8 cellular contexts compared by ENCODE assay signal in genomic region chr13:48492123-48493075, GRCh38. TPM values are rescaled to one million over a fixed set of nuclear protein-coding genes. Genes with fewer than 3 reads are reported as not detected.
DNase-seq lines count a peak whose midpoint lies in the region; ATAC-seq and TF ChIP-seq lines count a peak whose summit lies in the region.

No MANE protein-coding gene starts in this region.

- no peaks in the 10 kb centered on the region for H3K27me3 ChIP-seq in PC-9 (ENCODE audit: insufficient read depth, low read depth)
- H3K27me3 ChIP-seq in neural progenitor cell = no peaks in the 10 kb centered on the region

- TF ChIP-seq CTCF in GM13976 (IDR thresholded peaks at IDR 0.05; ENCODE audit: borderline replicate concordance, control extremely low read depth, extremely low read depth, insufficient read depth, missing control alignments) = no peak
- no peak for TF ChIP-seq CTCF in PC-9 (conservative IDR thresholded peaks at IDR 0.05)
- TF ChIP-seq CTCF in neural progenitor cell (IDR thresholded peaks at IDR 0.05) = no peak

- in situ Hi-C loops in GM13976 (cut with MboI; ENCODE audit: low sequenced_read_pairs, unreplicated experiment) = loop anchor here (10.0 kb wide), 1 partner anchor 82 kb away; no protein-coding TSS in a partner anchor

- H3K79me2 ChIP-seq in PC-9 (ENCODE audit: low read depth) = no peaks in the 10 kb centered on the region
- H3K79me2 ChIP-seq in neural progenitor cell (ENCODE audit: low read depth) = no peaks in the 10 kb centered on the region

- DNase-seq in GM13976 (ENCODE audit: low spot score) = peak; percentile 49
- peak; percentile 96 for DNase-seq in NOMO-1 treated with DMSO at 0.1 percent for 48 hours (lab: John Stamatoyannopoulos, UW; ENCODE audit: unreplicated experiment)
- peak; percentile 91 for DNase-seq in cardiac septum (ENCODE audit: low spot score)
- peak; percentile 37 for DNase-seq in stimulated activated CD4-positive, alpha-beta T cell treated with anti-CD3 and anti-CD28 coated beads, Interleukin-12 subunit alpha, Interleukin-12 subunit beta, amount 100 ng/mL, for 4 hours
- DNase-seq in PC-9 = no peak
- no peak for DNase-seq in neural progenitor cell (ENCODE audit: low spot score)

- no peak overlapping the region for H2AFZ ChIP-seq in PC-9
- no peak overlapping the region for H2AFZ ChIP-seq in neural progenitor cell (replicated peaks)

- no peaks in the 10 kb centered on the region for H3K9me3 Mint-ChIP-seq in activated T-helper 17 cell treated with anti-CD3 and anti-CD28 coated beads, Interleukin-2, amount 50 U/mL, for 72 hours
- no peaks in the 10 kb centered on the region for H3K9me3 Mint-ChIP-seq in neural progenitor cell

- no peaks in the 10 kb centered on the region for H3K9me3 ChIP-seq in PC-9 (ENCODE audit: insufficient read depth, low read depth)
- no peaks in the 10 kb centered on the region for H3K9me3 ChIP-seq in neural progenitor cell (ENCODE audit: low read depth)

- POLR2A ChIA-PET in PC-9 (lab: Charles Lee; ENCODE audit: unreplicated experiment) = no interaction called here

- intact Hi-C loops in cardiac septum (cut with DNase I) = loop anchor here (5.0 kb wide), 1 partner anchor 80 kb away; the partner anchor contains the start of gene LPAR6
- intact Hi-C loops in PC-9 (cut with micrococcal nuclease; ENCODE audit: unreplicated experiment) = no loop called here

- peaks cover 17% of the 10 kb centered on the region for H3K4me1 Mint-ChIP-seq in activated T-helper 17 cell treated with anti-CD3 and anti-CD28 coated beads, Interleukin-2, amount 50 U/mL, for 72 hours
- H3K4me1 Mint-ChIP-seq in neural progenitor cell = no peaks in the 10 kb centered on the region

- peaks cover 2% of the 10 kb centered on the region for H3K36me3 Mint-ChIP-seq in activated T-helper 17 cell treated with anti-CD3 and anti-CD28 coated beads, Interleukin-2, amount 50 U/mL, for 72 hours (ENCODE audit: low read depth)
- peaks cover 18% of the 10 kb centered on the region for H3K36me3 Mint-ChIP-seq in neural progenitor cell

- no peak overlapping the region for H3K4me3 ChIP-seq in PC-9
- H3K4me3 ChIP-seq in neural progenitor cell = no peak overlapping the region

- H3K27ac ChIP-seq in PC-9 = no peak overlapping the region
- H3K27ac ChIP-seq in neural progenitor cell = no peak overlapping the region

- no peaks in the 10 kb centered on the region for H3K27me3 Mint-ChIP-seq in activated T-helper 17 cell treated with anti-CD3 and anti-CD28 coated beads, Interleukin-2, amount 50 U/mL, for 72 hours
- H3K27me3 Mint-ChIP-seq in neural progenitor cell (ENCODE audit: insufficient read depth, low read depth) = no peaks in the 10 kb centered on the region

- H3K9ac ChIP-seq in neural progenitor cell = no peak overlapping the region

- no peaks in the 10 kb centered on the region for H3K9me2 ChIP-seq in PC-9 (ENCODE audit: insufficient read depth)

- H3F3A ChIP-seq in PC-9 (ENCODE audit: insufficient read depth, low read depth) = peaks cover 5% of the 10 kb centered on the region; the same call in 1 of the 2 replicates
- H3F3A ChIP-seq in neural progenitor cell (ENCODE audit: low read depth) = no peaks in the 10 kb centered on the region

- H3K27ac Mint-ChIP-seq in activated T-helper 17 cell treated with anti-CD3 and anti-CD28 coated beads, Interleukin-2, amount 50 U/mL, for 72 hours = no peak overlapping the region
- no peak overlapping the region for H3K27ac Mint-ChIP-seq in neural progenitor cell

- H3K4me3 Mint-ChIP-seq in activated T-helper 17 cell treated with anti-CD3 and anti-CD28 coated beads, Interleukin-2, amount 50 U/mL, for 72 hours = no peak overlapping the region
- no peak overlapping the region for H3K4me3 Mint-ChIP-seq in neural progenitor cell

- no TSS peak for BruUV-seq in PC-9 (replicated peaks; lab: Mats Ljungman, UMichigan)

- ATAC-seq in HG02642 (IDR thresholded peaks at IDR 0.05; ENCODE audit: poor library complexity, unreplicated experiment) = peak; percentile 78
- peak; percentile 82 for ATAC-seq in activated T-helper 17 cell treated with anti-CD3 and anti-CD28 coated beads, Interleukin-2, amount 50 U/mL, for 72 hours (replicated peaks)

- H4K20me1 ChIP-seq in PC-9 (ENCODE audit: insufficient read depth) (no peaks in the 10 kb centered on the region), neural progenitor cell (ENCODE audit: low read depth) (no peaks in the 10 kb centered on the region)

- H3K36me3 ChIP-seq in PC-9 (ENCODE audit: low read depth) = no peaks in the 10 kb centered on the region
- H3K36me3 ChIP-seq in neural progenitor cell = peaks cover 7% of the 10 kb centered on the region

- H3K4me1 ChIP-seq in PC-9 (replicated peaks; ENCODE audit: insufficient read depth) (0 out of 2 replicates have a peak, but pooled peaks cover 4% of the 10 kb centered on the region), neural progenitor cell (no peaks in the 10 kb centered on the region)

- CTCF ChIA-PET in PC-9 (lab: Charles Lee) = no interaction called here

- H3K4me2 ChIP-seq in PC-9 (no peak overlapping the region), neural progenitor cell (no peak overlapping the region)

RNA-seq across cellular contexts. Expression of gene RCBTB2, which starts 40.5 kb away (rescaled TPM):
- total RNA-seq in activated T-helper 17 cell treated with anti-CD3 and anti-CD28 coated beads, Interleukin-2, amount 50 U/mL, for 72 hours = 1 to 10 TPM; 6.1 to 7.7 TPM
- total RNA-seq in cardiac septum = 8.0 TPM
- total RNA-seq in PC-9 (2021) = 1.7 and 2.6 TPM in 2 replicates
- 34.8 and 38.4 TPM in 2 replicates for total RNA-seq in neural progenitor cell (ENCODE audit: low replicate concordance)

Comparison
In these comparisons a context has a peak if more than half of its experiments do, and no peak if none do; other contexts are left out.
1. DNase-seq: peak in GM13976 (single experiment), NOMO-1 treated with DMSO at 0.1 percent for 48 hours (single experiment), cardiac septum (single experiment) and stimulated activated CD4-positive, alpha-beta T cell treated with anti-CD3 and anti-CD28 coated beads, Interleukin-12 subunit alpha, Interleukin-12 subunit beta, amount 100 ng/mL, for 4 hours (single experiment); none in PC-9 (0 of 2) and neural progenitor cell (single experiment).